Comparison of ENCODE assay signal across 1 cellular context in the genomic region with DNA sequence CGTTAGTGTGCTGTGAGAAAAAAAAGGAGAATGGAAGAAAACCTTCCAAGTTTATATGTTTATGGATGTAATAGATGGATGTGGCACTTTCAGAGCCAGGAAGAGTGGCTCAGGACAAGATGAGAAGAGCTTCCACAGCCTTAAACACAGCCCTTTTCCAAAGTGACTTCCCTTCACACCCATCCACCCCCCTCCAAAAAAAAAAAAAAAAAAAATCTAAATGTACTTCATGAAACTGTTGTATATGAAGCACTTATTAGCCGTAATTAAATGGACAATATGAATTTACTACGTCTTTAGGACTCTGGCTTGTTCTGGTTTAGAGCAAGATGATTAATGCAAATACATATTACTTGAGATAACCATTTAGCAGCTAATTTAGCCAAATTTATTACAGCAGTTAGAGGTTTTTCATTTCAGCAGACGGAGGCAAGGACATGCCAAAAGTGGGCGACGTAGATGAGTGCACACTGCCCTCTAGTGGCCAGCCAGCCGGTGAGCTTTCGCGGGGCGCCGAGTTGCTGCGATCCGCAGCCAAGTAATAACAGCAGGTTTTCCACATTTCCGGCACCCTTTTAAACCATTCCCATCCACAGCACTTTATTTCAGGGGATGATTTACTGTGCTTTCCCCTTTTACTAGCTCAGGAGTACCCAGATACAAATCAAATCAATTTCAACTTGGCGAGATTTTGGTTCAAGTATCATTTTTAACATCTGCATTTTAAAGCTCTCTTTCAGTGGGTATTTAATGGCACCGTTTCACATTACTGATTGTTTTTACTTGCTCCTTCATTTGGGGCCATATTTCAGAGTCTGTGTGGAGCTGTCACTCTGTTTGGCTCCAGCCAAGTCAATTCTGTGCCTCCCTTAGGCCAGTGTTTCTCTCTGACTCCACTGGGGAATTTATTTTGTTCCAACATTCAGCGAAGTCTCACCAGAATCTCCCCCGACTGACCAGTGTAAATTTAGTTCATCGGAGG.
TF ChIP-seq lines count a peak whose summit lies in the region.

No MANE protein-coding gene starts in this region.

TF ChIP-seq in HepG2, 621 proteins besides CTCF, POLR2A, EP300 and RAD21 (continued from another document and continues in another):
- TF ChIP-seq, protein P1, sequence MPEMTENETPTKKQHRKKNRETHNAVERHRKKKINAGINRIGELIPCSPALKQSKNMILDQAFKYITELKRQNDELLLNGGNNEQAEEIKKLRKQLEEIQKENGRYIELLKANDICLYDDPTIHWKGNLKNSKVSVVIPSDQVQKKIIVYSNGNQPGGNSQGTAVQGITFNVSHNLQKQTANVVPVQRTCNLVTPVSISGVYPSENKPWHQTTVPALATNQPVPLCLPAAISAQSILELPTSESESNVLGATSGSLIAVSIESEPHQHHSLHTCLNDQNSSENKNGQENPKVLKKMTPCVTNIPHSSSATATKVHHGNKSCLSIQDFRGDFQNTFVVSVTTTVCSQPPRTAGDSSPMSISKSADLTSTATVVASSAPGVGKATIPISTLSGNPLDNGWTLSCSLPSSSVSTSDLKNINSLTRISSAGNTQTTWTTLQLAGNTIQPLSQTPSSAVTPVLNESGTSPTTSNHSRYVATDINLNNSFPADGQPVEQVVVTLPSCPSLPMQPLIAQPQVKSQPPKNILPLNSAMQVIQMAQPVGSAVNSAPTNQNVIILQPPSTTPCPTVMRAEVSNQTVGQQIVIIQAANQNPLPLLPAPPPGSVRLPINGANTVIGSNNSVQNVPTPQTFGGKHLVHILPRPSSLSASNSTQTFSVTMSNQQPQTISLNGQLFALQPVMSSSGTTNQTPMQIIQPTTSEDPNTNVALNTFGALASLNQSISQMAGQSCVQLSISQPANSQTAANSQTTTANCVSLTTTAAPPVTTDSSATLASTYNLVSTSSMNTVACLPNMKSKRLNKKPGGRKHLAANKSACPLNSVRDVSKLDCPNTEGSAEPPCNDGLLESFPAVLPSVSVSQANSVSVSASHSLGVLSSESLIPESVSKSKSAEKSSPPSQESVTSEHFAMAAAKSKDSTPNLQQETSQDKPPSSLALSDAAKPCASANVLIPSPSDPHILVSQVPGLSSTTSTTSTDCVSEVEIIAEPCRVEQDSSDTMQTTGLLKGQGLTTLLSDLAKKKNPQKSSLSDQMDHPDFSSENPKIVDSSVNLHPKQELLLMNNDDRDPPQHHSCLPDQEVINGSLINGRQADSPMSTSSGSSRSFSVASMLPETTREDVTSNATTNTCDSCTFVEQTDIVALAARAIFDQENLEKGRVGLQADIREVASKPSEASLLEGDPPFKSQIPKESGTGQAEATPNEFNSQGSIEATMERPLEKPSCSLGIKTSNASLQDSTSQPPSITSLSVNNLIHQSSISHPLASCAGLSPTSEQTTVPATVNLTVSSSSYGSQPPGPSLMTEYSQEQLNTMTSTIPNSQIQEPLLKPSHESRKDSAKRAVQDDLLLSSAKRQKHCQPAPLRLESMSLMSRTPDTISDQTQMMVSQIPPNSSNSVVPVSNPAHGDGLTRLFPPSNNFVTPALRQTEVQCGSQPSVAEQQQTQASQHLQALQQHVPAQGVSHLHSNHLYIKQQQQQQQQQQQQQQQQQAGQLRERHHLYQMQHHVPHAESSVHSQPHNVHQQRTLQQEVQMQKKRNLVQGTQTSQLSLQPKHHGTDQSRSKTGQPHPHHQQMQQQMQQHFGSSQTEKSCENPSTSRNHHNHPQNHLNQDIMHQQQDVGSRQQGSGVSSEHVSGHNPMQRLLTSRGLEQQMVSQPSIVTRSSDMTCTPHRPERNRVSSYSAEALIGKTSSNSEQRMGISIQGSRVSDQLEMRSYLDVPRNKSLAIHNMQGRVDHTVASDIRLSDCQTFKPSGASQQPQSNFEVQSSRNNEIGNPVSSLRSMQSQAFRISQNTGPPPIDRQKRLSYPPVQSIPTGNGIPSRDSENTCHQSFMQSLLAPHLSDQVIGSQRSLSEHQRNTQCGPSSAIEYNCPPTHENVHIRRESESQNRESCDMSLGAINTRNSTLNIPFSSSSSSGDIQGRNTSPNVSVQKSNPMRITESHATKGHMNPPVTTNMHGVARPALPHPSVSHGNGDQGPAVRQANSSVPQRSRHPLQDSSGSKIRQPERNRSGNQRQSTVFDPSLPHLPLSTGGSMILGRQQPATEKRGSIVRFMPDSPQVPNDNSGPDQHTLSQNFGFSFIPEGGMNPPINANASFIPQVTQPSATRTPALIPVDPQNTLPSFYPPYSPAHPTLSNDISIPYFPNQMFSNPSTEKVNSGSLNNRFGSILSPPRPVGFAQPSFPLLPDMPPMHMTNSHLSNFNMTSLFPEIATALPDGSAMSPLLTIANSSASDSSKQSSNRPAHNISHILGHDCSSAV (CRISPR knock-in tag; IDR thresholded peaks at IDR 0.05; ENCODE audit: borderline replicate concordance), result no peak
- TF ChIP-seq RXRA (CRISPR knock-in tag; IDR thresholded peaks at IDR 0.05) (no peak), ZBTB8A (CRISPR knock-in tag; IDR thresholded peaks at IDR 0.05; ENCODE audit: borderline replicate concordance, low read depth) (no peak), KLF12 (CRISPR knock-in tag; IDR thresholded peaks at IDR 0.05; ENCODE audit: borderline replicate concordance) (no peak), GPN1 (CRISPR knock-in tag; IDR thresholded peaks at IDR 0.05; ENCODE audit: borderline replicate concordance) (no peak), ZNF614 (CRISPR knock-in tag; IDR thresholded peaks at IDR 0.05; ENCODE audit: borderline replicate concordance) (peak; percentile 45; the same call in 1 of the 2 replicates), KLF16 (CRISPR knock-in tag; IDR thresholded peaks at IDR 0.05) (peak in 1 of 2 experiments; percentile 36; a peak in 1 of 4 replicates), NR3C1 (CRISPR knock-in tag; IDR thresholded peaks at IDR 0.05) (no peak), ZNF414 (CRISPR knock-in tag; IDR thresholded peaks at IDR 0.05) (no peak), NFKB2 (CRISPR knock-in tag; IDR thresholded peaks at IDR 0.05; ENCODE audit: borderline replicate concordance) (peak; percentile 53; the same call in 1 of the 2 replicates), ZNF839 (CRISPR knock-in tag; IDR thresholded peaks at IDR 0.05; ENCODE audit: borderline replicate concordance) (no peak), ZKSCAN8 (CRISPR knock-in tag; IDR thresholded peaks at IDR 0.05; ENCODE audit: borderline replicate concordance) (no peak), ZBTB37 (CRISPR knock-in tag; IDR thresholded peaks at IDR 0.05) (no peak), PHF21A (CRISPR knock-in tag; IDR thresholded peaks at IDR 0.05) (no peak), ZNF441 (CRISPR knock-in tag; IDR thresholded peaks at IDR 0.05; ENCODE audit: borderline replicate concordance) (0 out of 2 replicates have a peak, but pooled peaks have one; percentile 40), ELF3 (CRISPR knock-in tag; IDR thresholded peaks at IDR 0.05) (peak; percentile 60; the same call in 1 of the 2 replicates), HOXA5 (CRISPR knock-in tag; IDR thresholded peaks at IDR 0.05) (peak; percentile 45; the same call in 1 of the 2 replicates), ZBTB44 (CRISPR knock-in tag; IDR thresholded peaks at IDR 0.05) (no peak), ZNF850 (CRISPR knock-in tag; conservative IDR thresholded peaks at IDR 0.05) (no peak), SPEN (CRISPR knock-in tag; IDR thresholded peaks at IDR 0.05; ENCODE audit: low read depth) (0 out of 2 replicates have a peak, but pooled peaks have one; percentile 51), ZNF772 (CRISPR knock-in tag; IDR thresholded peaks at IDR 0.05) (no peak), TFAP4 (IDR thresholded peaks at IDR 0.05; ENCODE audit: borderline replicate concordance, low read depth) (no peak), CERS6 (CRISPR knock-in tag; IDR thresholded peaks at IDR 0.05) (no peak), ZNF34 (CRISPR knock-in tag; IDR thresholded peaks at IDR 0.05; ENCODE audit: borderline replicate concordance) (no peak), XRCC5 (optimal IDR thresholded peaks at IDR 0.05; ENCODE audit: low read length) (peak; percentile 77), ATF2 (CRISPR knock-in tag; IDR thresholded peaks at IDR 0.05) (no peak), ZNF124 (CRISPR knock-in tag; IDR thresholded peaks at IDR 0.05) (peak; percentile 83), ZNF513 (CRISPR knock-in tag; conservative IDR thresholded peaks at IDR 0.05) (0 out of 2 replicates have a peak, but pooled peaks have one; percentile 18), NFYB (CRISPR knock-in tag; IDR thresholded peaks at IDR 0.05) (no peak), GABPA (IDR thresholded peaks at IDR 0.05; ENCODE audit: low read depth, low read length) (no peak), GABPA (CRISPR knock-in tag; IDR thresholded peaks at IDR 0.05; ENCODE audit: low read depth) (0 out of 2 replicates have a peak, but pooled peaks have one; percentile 24), ASH2L (IDR thresholded peaks at IDR 0.05; ENCODE audit: insufficient read length, low read depth, low read length) (peak; percentile 43), ZNF138 (CRISPR knock-in tag; IDR thresholded peaks at IDR 0.05; ENCODE audit: low read depth) (no peak), BRCA1 (CRISPR knock-in tag; IDR thresholded peaks at IDR 0.05) (0 out of 2 replicates have a peak, but pooled peaks have one; percentile 78)
- TF ChIP-seq, protein P2, sequence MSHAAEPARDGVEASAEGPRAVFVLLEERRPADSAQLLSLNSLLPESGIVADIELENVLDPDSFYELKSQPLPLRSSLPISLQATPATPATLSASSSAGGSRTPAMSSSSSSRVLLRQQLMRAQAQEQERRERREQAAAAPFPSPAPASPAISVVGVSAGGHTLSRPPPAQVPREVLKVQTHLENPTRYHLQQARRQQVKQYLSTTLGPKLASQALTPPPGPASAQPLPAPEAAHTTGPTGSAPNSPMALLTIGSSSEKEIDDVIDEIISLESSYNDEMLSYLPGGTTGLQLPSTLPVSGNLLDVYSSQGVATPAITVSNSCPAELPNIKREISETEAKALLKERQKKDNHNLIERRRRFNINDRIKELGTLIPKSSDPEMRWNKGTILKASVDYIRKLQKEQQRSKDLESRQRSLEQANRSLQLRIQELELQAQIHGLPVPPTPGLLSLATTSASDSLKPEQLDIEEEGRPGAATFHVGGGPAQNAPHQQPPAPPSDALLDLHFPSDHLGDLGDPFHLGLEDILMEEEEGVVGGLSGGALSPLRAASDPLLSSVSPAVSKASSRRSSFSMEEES (CRISPR knock-in tag; IDR thresholded peaks at IDR 0.05), result no peak
